29 cellular contexts compared by ENCODE assay signal in the genomic region with DNA sequence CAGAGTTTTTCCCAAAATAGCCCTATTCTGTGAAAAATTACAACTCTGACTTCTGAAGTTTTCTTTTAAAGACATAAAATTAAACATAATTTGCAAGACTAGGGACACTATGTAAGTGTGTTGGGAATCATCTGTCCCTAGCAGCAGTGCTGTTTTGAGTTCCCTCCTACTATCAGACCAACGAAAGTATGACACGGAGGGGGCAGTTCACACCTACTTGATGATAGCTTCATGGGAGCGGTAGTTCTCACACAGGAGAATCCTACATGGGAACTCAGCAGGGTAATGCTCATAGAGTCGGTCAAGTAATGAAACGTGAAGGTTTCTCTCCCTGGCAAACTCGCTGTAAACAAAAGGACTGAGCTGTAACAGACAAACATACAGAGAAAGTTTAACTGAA.
"Had no signal": no experiment of that assay in that cellular context is flagged by ENCODE, and none has a peak within 500 bp of the region (broad histone marks: within the 10 kb centered on the region; RNA-seq: fewer than 3 reads in every experiment).

No MANE protein-coding gene starts in this region.

- H3K27me3 Mint-ChIP-seq: naive thymus-derived CD8-positive, alpha-beta T cell; natural killer cell treated with Interleukin-12 subunit alpha and Interleukin-12 subunit beta and Interleukin-15 and Interleukin-18, amount 100 ng/mL, for 72 hours; stimulated activated naive B cell treated with anti-CD40 and anti-IgM and Interleukin-4, amounts not matched to agents 10 μg/mL and 1 μg/mL and 100 μg/mL, for 72 hours; stimulated activated naive CD8-positive, alpha-beta T cell treated with anti-CD3 and anti-CD28 coated beads, Interleukin-15, Interleukin-2, amounts not matched to agents 100 ng/mL and 50 ng/mL, for 24 hours; type B pancreatic cell had no signal

- ATAC-seq: naive thymus-derived CD8-positive, alpha-beta T cell; natural killer cell treated with Interleukin-12 subunit alpha and Interleukin-12 subunit beta and Interleukin-15 and Interleukin-18, amount 100 ng/mL, for 72 hours; pancreas; right lobe of liver; stimulated activated effector memory CD8-positive, alpha-beta T cell treated with anti-CD3 and anti-CD28 coated beads, Interleukin-12 subunit alpha, Interleukin-12 subunit beta, amount 100 ng/mL, for 72 hours; stimulated activated naive B cell treated with anti-CD40 and anti-IgM and Interleukin-4, amounts not matched to agents 10 μg/mL and 1 μg/mL and 100 μg/mL, for 72 hours; upper lobe of right lung had no signal

- H3K27ac Mint-ChIP-seq: nephron progenitor cell; stimulated activated naive CD8-positive, alpha-beta T cell treated with anti-CD3 and anti-CD28 coated beads, Interleukin-15, Interleukin-2, amounts not matched to agents 100 ng/mL and 50 ng/mL, for 24 hours; type B pancreatic cell had no signal

- H3K9me3 ChIP-seq: neutrophil, pancreas, prostate gland, right atrium auricular region, right lobe of liver, sigmoid colon, stomach, suprapubic skin, testis, tibial artery, transverse colon, upper lobe of right lung, uterus had no signal

- DNase-seq: naive thymus-derived CD8-positive, alpha-beta T cell; nephron progenitor cell; nucleus accumbens; pancreas; retina; right lobe of liver; sigmoid colon; small intestine; stimulated activated CD4-positive, alpha-beta T cell treated with anti-CD3 and anti-CD28 coated beads, Interleukin-15, amount 100 ng/mL, for 24 hours; stimulated activated CD4-positive, alpha-beta T cell treated with anti-CD3 and anti-CD28 coated beads, Interleukin-2, amount 100 ng/mL, for 24 hours; stimulated activated CD4-positive, alpha-beta T cell treated with anti-CD3 and anti-CD28 coated beads, Interleukin-2, amount 100 ng/mL, for 48 hours; stimulated activated CD4-positive, alpha-beta T cell treated with anti-CD3 and anti-CD28 coated beads, Interleukin-4, amount 100 ng/mL, for 24 hours; stimulated activated naive B cell treated with anti-CD40 and anti-IgM and Interleukin-4, amounts not matched to agents 10 μg/mL and 1 μg/mL and 100 μg/mL, for 72 hours; stimulated activated naive CD4-positive, alpha-beta T cell treated with Interleukin-2 at 50 U/mL for 16 hours; stomach; testis; tibial artery; transverse colon; upper lobe of right lung; uterus had no signal

- H3K4me3 Mint-ChIP-seq: naive thymus-derived CD8-positive, alpha-beta T cell; natural killer cell treated with Interleukin-12 subunit alpha and Interleukin-12 subunit beta and Interleukin-15 and Interleukin-18, amount 100 ng/mL, for 72 hours; nephron progenitor cell; neural crest cell; stimulated activated effector memory CD8-positive, alpha-beta T cell treated with anti-CD3 and anti-CD28 coated beads, Interleukin-12 subunit alpha, Interleukin-12 subunit beta, amount 100 ng/mL, for 72 hours; stimulated activated naive B cell treated with anti-CD40 and anti-IgM and Interleukin-4, amounts not matched to agents 10 μg/mL and 1 μg/mL and 100 μg/mL, for 72 hours; stimulated activated naive CD8-positive, alpha-beta T cell treated with anti-CD3 and anti-CD28 coated beads, Interleukin-15, Interleukin-2, amounts not matched to agents 100 ng/mL and 50 ng/mL, for 24 hours; type B pancreatic cell had no signal

- H3K4me1 ChIP-seq: pancreas, prostate gland, right atrium auricular region, right lobe of liver, sigmoid colon, stomach, suprapubic skin, testis, tibial artery, upper lobe of right lung, uterus had no signal

- H3K36me3 ChIP-seq: uterus had no signal

- H3K4me3 ChIP-seq: pancreas, prostate gland, right atrium auricular region, right lobe of liver, sigmoid colon, stomach, suprapubic skin, testis, tibial artery, transverse colon, upper lobe of right lung, uterus had no signal

- H3K27ac ChIP-seq: neutrophil, pancreas, prostate gland, right atrium auricular region, right lobe of liver, sigmoid colon, stomach, suprapubic skin, testis, tibial artery, transverse colon, upper lobe of right lung, uterus had no signal

- H3K27me3 ChIP-seq: neutrophil, pancreas, right atrium auricular region, right lobe of liver, sigmoid colon, stomach, suprapubic skin, testis, tibial artery, transverse colon, upper lobe of right lung, uterus had no signal

- H3K9me3 Mint-ChIP-seq: naive thymus-derived CD8-positive, alpha-beta T cell; natural killer cell treated with Interleukin-12 subunit alpha and Interleukin-12 subunit beta and Interleukin-15 and Interleukin-18, amount 100 ng/mL, for 72 hours; nephron progenitor cell; stimulated activated effector memory CD8-positive, alpha-beta T cell treated with anti-CD3 and anti-CD28 coated beads, Interleukin-12 subunit alpha, Interleukin-12 subunit beta, amount 100 ng/mL, for 72 hours; stimulated activated naive B cell treated with anti-CD40 and anti-IgM and Interleukin-4, amounts not matched to agents 10 μg/mL and 1 μg/mL and 100 μg/mL, for 72 hours; stimulated activated naive CD8-positive, alpha-beta T cell treated with anti-CD3 and anti-CD28 coated beads, Interleukin-15, Interleukin-2, amounts not matched to agents 100 ng/mL and 50 ng/mL, for 24 hours; type B pancreatic cell had no signal

- H3K4me1 Mint-ChIP-seq: nephron progenitor cell; neural crest cell; stimulated activated naive B cell treated with anti-CD40 and anti-IgM and Interleukin-4, amounts not matched to agents 10 μg/mL and 1 μg/mL and 100 μg/mL, for 72 hours had no signal
